10 cellular contexts compared by ENCODE assay signal in genomic region chr19:16370671-16371391, GRCh38. TPM values are rescaled to one million over a fixed set of nuclear protein-coding genes. Genes with fewer than 3 reads are reported as not detected.
DNase-seq lines count a peak whose midpoint lies in the region; ATAC-seq and TF ChIP-seq lines count a peak whose summit lies in the region.
"Had no signal": no experiment of that assay in that cellular context is flagged by ENCODE, and none has a peak within 500 bp of the region (broad histone marks: within the 10 kb centered on the region; RNA-seq: fewer than 3 reads in every experiment).

No MANE protein-coding gene starts in this region.

- H3K27me3 Mint-ChIP-seq in immature natural killer cell (ENCODE audit: low read depth in 3 of 3) (peaks cover 24 to 27% (median 25%) of the 10 kb centered on the region in 3 donors), Caco-2 (ENCODE audit: insufficient read depth, unreplicated experiment) (no peaks in the 10 kb centered on the region)
- H3K27me3 Mint-ChIP-seq: central memory CD8-positive, alpha-beta T cell had no signal

- TF ChIP-seq CTCF in heart right ventricle (IDR thresholded peaks at IDR 0.05) (no peak), Caco-2 (IDR thresholded peaks at IDR 0.05; ENCODE audit: insufficient read depth in 1 of 2, low read depth in 1 of 2, low read length in 1 of 2, severe bottlenecking in 1 of 2, unreplicated experiment in 1 of 2) (no peak)

- POLR2A ChIA-PET in Caco-2 (lab: Charles Lee), result interaction anchor here (0.6 kb wide), 1 partner anchor 301 kb away, joined by 4 read pairs; no protein-coding TSS in a partner anchor

- H3K4me1 Mint-ChIP-seq in immature natural killer cell, result peaks cover 0 to 14% of the 10 kb centered on the region in 2 donors
- no peaks in the 10 kb centered on the region for H3K4me1 Mint-ChIP-seq in Caco-2 (ENCODE audit: low read depth, unreplicated experiment)

- peak overlapping the region in 9 of 10 donors; percentile 0 to 83 (median 53) for H3K27ac ChIP-seq in heart right ventricle
- H3K27ac ChIP-seq in SJSA1, result peak overlapping the region; percentile 89
- peak overlapping the region; percentile 66 for H3K27ac ChIP-seq in urinary bladder (ENCODE audit: low read depth)
- H3K27ac ChIP-seq: pancreas had no signal

- no peaks in the 10 kb centered on the region for H3K9me3 ChIP-seq in heart right ventricle
- no peaks in the 10 kb centered on the region for H3K9me3 ChIP-seq in SJSA1 (replicated peaks)
- H3K9me3 ChIP-seq in Caco-2, result no peaks in the 10 kb centered on the region
- H3K9me3 ChIP-seq: pancreas had no signal

- H3K36me3 Mint-ChIP-seq in immature natural killer cell, result peaks cover 7 to 16% (median 11%) of the 10 kb centered on the region in 3 donors
- peaks cover 34% of the 10 kb centered on the region for H3K36me3 Mint-ChIP-seq in Caco-2 (ENCODE audit: insufficient read depth, unreplicated experiment)

- H3K4me3 ChIP-seq in heart right ventricle (peak overlapping the region in 2 of 10 donors; percentile 5 to 16), SJSA1 (no peak overlapping the region), urinary bladder (ENCODE audit: low read depth, low read length) (no peak overlapping the region), Caco-2 (ENCODE audit: low read depth, low read length) (no peak overlapping the region)
- H3K4me3 ChIP-seq: pancreas had no signal

- H3K4me1 ChIP-seq in heart right ventricle (peaks cover 12 to 96% (median 43%) of the 10 kb centered on the region in 9 donors), SJSA1 (replicated peaks) (peaks cover 71% of the 10 kb centered on the region), urinary bladder (ENCODE audit: insufficient read depth) (peaks cover 6% of the 10 kb centered on the region), Caco-2 (no peaks in the 10 kb centered on the region)

- WGBS in heart right ventricle, 2 donors, result 60% methylated on average over 15 of the region's 15 CpGs
- WGBS in urinary bladder, result 64% methylated on average over 15 of the region's 15 CpGs

- no TSS peak for BruUV-seq in Caco-2 (replicated peaks; lab: Mats Ljungman, UMichigan)

- H3K27me3 ChIP-seq in heart right ventricle (no peaks in the 10 kb centered on the region), SJSA1 (replicated peaks) (no peaks in the 10 kb centered on the region), Caco-2 (replicated peaks; ENCODE audit: control insufficient read depth, insufficient read depth, low read length) (no peaks in the 10 kb centered on the region)
- H3K27me3 ChIP-seq: pancreas had no signal

- intact Hi-C loops in heart right ventricle (cut with DNase I), result loop anchor here in 1 of 10 donors (10.0 kb wide), 1 partner anchor 46 kb away; the partner anchor contains the start of gene KLF2
- intact Hi-C loops in left cardiac atrium (cut with DNase I), result no loop called here
- intact Hi-C loops in Caco-2 (cut with micrococcal nuclease; ENCODE audit: unreplicated experiment), result no loop called here

- CTCF ChIA-PET in Caco-2 (lab: Charles Lee), result no interaction called here

- H3K4me3 Mint-ChIP-seq in immature natural killer cell (no peak overlapping the region), Caco-2 (ENCODE audit: unreplicated experiment) (no peak overlapping the region)
- H3K4me3 Mint-ChIP-seq: central memory CD8-positive, alpha-beta T cell had no signal

- H3K27ac Mint-ChIP-seq in immature natural killer cell, result no peak overlapping the region
- H3K27ac Mint-ChIP-seq in Caco-2 (ENCODE audit: unreplicated experiment), result no peak overlapping the region

- H3K36me3 ChIP-seq in heart right ventricle, result peaks cover 0 to 43% (median 12%) of the 10 kb centered on the region in 9 donors
- peaks cover 11% of the 10 kb centered on the region for H3K36me3 ChIP-seq in SJSA1
- H3K36me3 ChIP-seq in urinary bladder (ENCODE audit: insufficient read depth), result no peaks in the 10 kb centered on the region
- peaks cover 3% of the 10 kb centered on the region for H3K36me3 ChIP-seq in Caco-2 (ENCODE audit: control insufficient read depth, insufficient read depth, low read length)

- no peaks in the 10 kb centered on the region for H3K9me3 Mint-ChIP-seq in immature natural killer cell
- H3K9me3 Mint-ChIP-seq in Caco-2 (ENCODE audit: unreplicated experiment), result no peaks in the 10 kb centered on the region
- H3K9me3 Mint-ChIP-seq: central memory CD8-positive, alpha-beta T cell had no signal

- ATAC-seq in heart right ventricle (peak in 4 of 8 donors; percentile 34 to 41 (median 38)), left cardiac atrium (no peak), GM19397 (IDR thresholded peaks at IDR 0.05; ENCODE audit: unreplicated experiment) (no peak)

- no peak for DNase-seq in heart right ventricle
- DNase-seq in left cardiac atrium, result no peak
- peak; percentile 93 to 97 for DNase-seq in SJSA1 (ENCODE audit: low read depth in 1 of 2, low spot score in 2 of 2)
- DNase-seq in immature natural killer cell, result peak; percentile 64 to 74 (median 74)
- no peak for DNase-seq in GDM1 (lab: John Stamatoyannopoulos, UW)
- DNase-seq in Caco-2, result no peak

RNA-seq across cellular contexts. Expression of gene KLF2, which starts 46.2 kb away (rescaled TPM):
- total RNA-seq in heart right ventricle (10 to 100 TPM; 25.5 to 76.2 (median 50.4) TPM), left cardiac atrium (10 to 100 TPM; 66.4 to 77.5 TPM), urinary bladder (14.2 TPM), Caco-2 (2022) (0.77 and 1.2 TPM in 2 replicates)
- polyA plus RNA-seq in heart right ventricle (10 to 100 TPM; 22.4 to 73.5 TPM), immature natural killer cell (100 to 1,000 TPM in 1 of 3 donors, 10 to 100 TPM in 2; 55.0 to 102 (median 91.0) TPM), urinary bladder (155 TPM)
- total RNA-seq in SJSA1 (2014; rRNA removed; shearing (Covaris generic)), result 12.6 and 15.2 TPM in 2 replicates

Comparison
In these comparisons a context has a peak if more than half of its experiments do, and no peak if none do; other contexts are left out.
1. DNase-seq: peak in SJSA1 (2 of 2) and immature natural killer cell (3 of 3); none in heart right ventricle (0 of 2), left cardiac atrium (single experiment), GDM1 (single experiment) and Caco-2 (0 of 2).
2. Peak in every context shown above with its lines, with median percentiles within 50 percentile points of each other: H3K27ac ChIP-seq.